Comparison of ENCODE assay signal across 8 cellular contexts in genomic region chr15:90004671-90005070, GRCh38. TPM values are rescaled to one million over a fixed set of nuclear protein-coding genes. Genes with fewer than 3 reads are reported as not detected.
DNase-seq lines count a peak whose midpoint lies in the region; ATAC-seq and TF ChIP-seq lines count a peak whose summit lies in the region.

No MANE protein-coding gene starts in this region.

- H3K4me1 Mint-ChIP-seq in IgD-negative memory B cell, result peaks cover 26 to 34% (median 27%) of the 10 kb centered on the region in 3 donors
- peaks cover 61% of the 10 kb centered on the region for H3K4me1 Mint-ChIP-seq in stimulated activated memory B cell treated with anti-CD40 and anti-IgM and Interleukin-4, amounts not matched to agents 10 μg/mL and 1 μg/mL and 100 μg/mL, for 72 hours

- no peaks in the 10 kb centered on the region for H3K9me3 ChIP-seq in liver (ENCODE audit: control insufficient read depth in 4 of 4, low read length in 3 of 4)

- peak in 1 of 2 donors; percentile 15 for TF ChIP-seq RAD21 in liver (IDR thresholded peaks at IDR 0.05)

- H3K27ac ChIP-seq in liver (ENCODE audit: low read depth in 1 of 2, low read length in 2 of 2), result peak overlapping the region; percentile 64 to 88

- H3K27me3 ChIP-seq in liver (ENCODE audit: control insufficient read depth in 4 of 4, insufficient read depth in 4 of 4, low read length in 3 of 4), result no peaks in the 10 kb centered on the region

- WGBS in liver, result 75% methylated on average over 8 of the region's 8 CpGs

- no peaks in the 10 kb centered on the region for H3K27me3 Mint-ChIP-seq in IgD-negative memory B cell
- no peaks in the 10 kb centered on the region for H3K27me3 Mint-ChIP-seq in stimulated activated memory B cell treated with anti-CD40 and anti-IgM and Interleukin-4, amounts not matched to agents 10 μg/mL and 1 μg/mL and 100 μg/mL, for 72 hours

- H3K4me3 ChIP-seq in liver (ENCODE audit: low read depth in 1 of 3, low read length in 3 of 3), result no peak overlapping the region

- no peak overlapping the region for H3K9ac ChIP-seq in liver (ENCODE audit: low read depth in 1 of 2, low read length in 2 of 2)

- DNase-seq in A172 (ENCODE audit: low spot score), result peak; percentile 63
- DNase-seq in astrocyte of the hippocampus (ENCODE audit: low read depth, low spot score), result peak; percentile 70
- DNase-seq in HUDEP-2 (lab: John Stamatoyannopoulos, UW; ENCODE audit: unreplicated experiment in 76 of 76), result no peak

- H3K9me3 Mint-ChIP-seq in IgD-negative memory B cell, result no peaks in the 10 kb centered on the region
- no peaks in the 10 kb centered on the region for H3K9me3 Mint-ChIP-seq in stimulated activated memory B cell treated with anti-CD40 and anti-IgM and Interleukin-4, amounts not matched to agents 10 μg/mL and 1 μg/mL and 100 μg/mL, for 72 hours

- H3K36me3 Mint-ChIP-seq in IgD-negative memory B cell, result peaks cover 3% of the 10 kb centered on the region
- H3K36me3 Mint-ChIP-seq in stimulated activated memory B cell treated with anti-CD40 and anti-IgM and Interleukin-4, amounts not matched to agents 10 μg/mL and 1 μg/mL and 100 μg/mL, for 72 hours, result peaks cover 12% of the 10 kb centered on the region

- no peaks in the 10 kb centered on the region for H3K36me3 ChIP-seq in liver (ENCODE audit: control insufficient read depth in 4 of 4, insufficient read depth in 3 of 4, low read depth in 1 of 4, low read length in 3 of 4)

- no peak for TF ChIP-seq CTCF in liver (IDR thresholded peaks at IDR 0.05; ENCODE audit: low read depth, low read length, missing input control)

- H3K4me3 Mint-ChIP-seq in IgD-negative memory B cell, result peak overlapping the region in 3 of 4 donors; percentile 5 to 83 (median 25)
- peak overlapping the region; percentile 5 for H3K4me3 Mint-ChIP-seq in stimulated activated memory B cell treated with anti-CD40 and anti-IgM and Interleukin-4, amounts not matched to agents 10 μg/mL and 1 μg/mL and 100 μg/mL, for 72 hours

- H3K27ac Mint-ChIP-seq in IgD-negative memory B cell, result peak overlapping the region; percentile 44 to 87 (median 67)
- H3K27ac Mint-ChIP-seq in stimulated activated memory B cell treated with anti-CD40 and anti-IgM and Interleukin-4, amounts not matched to agents 10 μg/mL and 1 μg/mL and 100 μg/mL, for 72 hours, result peak overlapping the region; percentile 96

- ATAC-seq in stimulated activated memory B cell treated with anti-CD40 and anti-IgM and Interleukin-4, amounts not matched to agents 10 μg/mL and 1 μg/mL and 100 μg/mL, for 72 hours, result no peak
- ATAC-seq in GM18858 (IDR thresholded peaks at IDR 0.05; ENCODE audit: unreplicated experiment) (no peak), HG02798 (IDR thresholded peaks at IDR 0.05; ENCODE audit: poor library complexity, unreplicated experiment) (no peak)

- H3K4me1 ChIP-seq in liver (ENCODE audit: control insufficient read depth in 4 of 4, insufficient read depth in 4 of 4, low read length in 3 of 4), result peaks cover 8 to 34% (median 21%) of the 10 kb centered on the region in 4 donors

TF ChIP-seq in liver, 16 proteins besides CTCF, POLR2A, EP300 and RAD21:
- no peak for TF ChIP-seq ZBTB33 (IDR thresholded peaks at IDR 0.05)
- no peak for TF ChIP-seq REST (IDR thresholded peaks at IDR 0.05)
- no peak for TF ChIP-seq FOXA2 (IDR thresholded peaks at IDR 0.05)
- TF ChIP-seq YY1 (IDR thresholded peaks at IDR 0.05), result no peak
- TF ChIP-seq TAF1 (conservative IDR thresholded peaks at IDR 0.05), result no peak
- no peak for TF ChIP-seq JUND (IDR thresholded peaks at IDR 0.05)
- no peak for TF ChIP-seq ATF3 (IDR thresholded peaks at IDR 0.05)
- no peak for TF ChIP-seq HNF4A (conservative IDR thresholded peaks at IDR 0.05)
- no peak for TF ChIP-seq HNF4G (IDR thresholded peaks at IDR 0.05)
TF ChIP-seq in liver: peak in this region for 0.

RNA-seq across cellular contexts. Expression of gene ZNF710, which starts 3.5 kb away (rescaled TPM):
- 6.2 and 6.6 TPM in 2 replicates for total RNA-seq in A172 (2014; rRNA removed; shearing (Covaris generic))
- 3.6 TPM for polyA plus RNA-seq in IgD-negative memory B cell
- 10 to 100 TPM in 1 of 2 donors, 1 to 10 TPM in 1; 5.4 to 15.3 TPM for total RNA-seq in liver
- polyA plus RNA-seq in liver, result 1 to 10 TPM; 1.9 to 5.3 TPM

Comparison
In these comparisons a context has a peak if more than half of its experiments do, and no peak if none do; other contexts are left out.
1. DNase-seq: peak in A172 (single experiment) and astrocyte of the hippocampus (single experiment); none in HUDEP-2 (0 of 76).